16 cellular contexts compared by ENCODE assay signal in the genomic region with DNA sequence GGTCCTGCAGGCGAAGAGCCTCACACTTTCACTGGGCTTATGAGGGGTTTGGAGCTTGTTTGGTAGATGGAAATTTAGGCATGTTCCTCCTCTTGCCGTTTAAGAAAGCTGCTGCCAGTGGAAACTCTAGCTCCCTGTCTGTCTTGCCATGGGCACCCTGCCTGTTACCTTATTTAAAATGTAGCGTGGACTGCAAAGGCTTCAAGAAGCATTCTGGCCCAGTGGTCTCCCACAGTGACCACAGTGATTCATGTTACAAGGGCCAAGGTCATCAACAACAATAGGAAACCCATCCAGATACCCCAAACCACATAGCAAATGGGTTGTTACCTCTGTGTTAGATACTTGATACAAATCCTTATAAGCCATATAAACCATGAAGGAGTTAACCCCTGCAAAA.
DNase-seq lines count a peak whose midpoint lies in the region; FAIRE-seq and TF ChIP-seq lines count a peak whose summit lies in the region.
"Had no signal": no experiment of that assay in that cellular context is flagged by ENCODE, and none has a peak within 500 bp of the region (broad histone marks: within the 10 kb centered on the region; RNA-seq: fewer than 3 reads in every experiment).

No MANE protein-coding gene starts in this region.

- H3K36me3 ChIP-seq in ascending aorta (peaks cover 23 to 33% of the 10 kb centered on the region in 2 donors), esophagus muscularis mucosa (peaks cover 10 to 69% (median 31%) of the 10 kb centered on the region in 4 donors), uterus (no peaks in the 10 kb centered on the region)

- 67% methylated on average over 2 of the region's 3 CpGs for WGBS in esophagus muscularis mucosa

- no peak for DNase-seq in ascending aorta (ENCODE audit: low spot score in 2 of 2)
- no peak for DNase-seq in esophagus muscularis mucosa (ENCODE audit: extremely low spot score)
- peak; percentile 30 for DNase-seq in renal cortical epithelial cell (ENCODE audit: low read depth)
- no peak for DNase-seq in uterus
- no peak for DNase-seq in urothelium cell line (ENCODE audit: low spot score)
- no peak for DNase-seq in HuH-7 (ENCODE audit: low spot score)
- no peak for DNase-seq in stimulated activated CD4-positive, alpha-beta T cell treated with anti-CD3 and anti-CD28 coated beads, Interleukin-12 subunit alpha, Interleukin-12 subunit beta, amount 100 ng/mL, for 4 hours
- DNase-seq: BE2C; CD8-positive, alpha-beta memory T cell; GOT3; KBM-7; MM.1S; NCI-H1105 treated with DMSO at 0.1 percent for 48 hours; NCI-H187 treated with DMSO at 0.1 percent for 48 hours; NCI-H2171 had no signal

- H3K4me3 ChIP-seq in ascending aorta: no peak overlapping the region
- no peak overlapping the region for H3K4me3 ChIP-seq in esophagus muscularis mucosa
- H3K4me3 ChIP-seq in uterus: no peak overlapping the region
- H3K4me3 ChIP-seq: SJSA1 had no signal

- H3K27me3 ChIP-seq in ascending aorta (no peaks in the 10 kb centered on the region), esophagus muscularis mucosa (no peaks in the 10 kb centered on the region), uterus (no peaks in the 10 kb centered on the region)
- H3K27me3 ChIP-seq: BE2C, SJSA1 had no signal

- FAIRE-seq in urothelium cell line (lab: Jason Lieb, UNC): no peak

- TF ChIP-seq CTCF in ascending aorta (IDR thresholded peaks at IDR 0.05): no peak
- TF ChIP-seq CTCF in esophagus muscularis mucosa (IDR thresholded peaks at IDR 0.05): no peak
- TF ChIP-seq CTCF in uterus (IDR thresholded peaks at IDR 0.05): no peak

- no peak for TF ChIP-seq POLR2A in esophagus muscularis mucosa (IDR thresholded peaks at IDR 0.05; ENCODE audit: low read depth)
- TF ChIP-seq POLR2A in uterus (IDR thresholded peaks at IDR 0.05): no peak

- peak overlapping the region; percentile 94 to 98 for H3K27ac ChIP-seq in ascending aorta
- H3K27ac ChIP-seq in esophagus muscularis mucosa (replicated peaks in 1 of 4): peak overlapping the region; percentile 85 to 96 (median 92)
- peak overlapping the region; percentile 79 to 83 for H3K27ac ChIP-seq in uterus
- H3K27ac ChIP-seq: SJSA1 had no signal

- intact Hi-C loops in ascending aorta (cut with DNase I): no loop called here
- intact Hi-C loops in esophagus muscularis mucosa (cut with DNase I): no loop called here
- intact Hi-C loops in uterus (cut with DNase I; ENCODE audit: low total_unique reads): no loop called here

- H3K4me1 ChIP-seq in ascending aorta: peaks cover 23 to 68% of the 10 kb centered on the region in 2 donors
- H3K4me1 ChIP-seq in esophagus muscularis mucosa: peaks cover 21 to 100% (median 99%) of the 10 kb centered on the region in 4 donors
- H3K4me1 ChIP-seq in uterus: peaks cover 0 to 14% of the 10 kb centered on the region in 2 donors

- no peak for TF ChIP-seq EP300 in esophagus muscularis mucosa (IDR thresholded peaks at IDR 0.05)

- H3K9me3 ChIP-seq in ascending aorta: no peaks in the 10 kb centered on the region
- no peaks in the 10 kb centered on the region for H3K9me3 ChIP-seq in esophagus muscularis mucosa
- no peaks in the 10 kb centered on the region for H3K9me3 ChIP-seq in uterus
- H3K9me3 ChIP-seq: BE2C, SJSA1 had no signal
